ENCODE assay signal across 9 cellular contexts in genomic region chr12:109385339-109386078, GRCh38. TPM values are rescaled to one million over a fixed set of nuclear protein-coding genes. Genes with fewer than 3 reads are reported as not detected.
DNase-seq lines count a peak whose midpoint lies in the region; ATAC-seq and TF ChIP-seq lines count a peak whose summit lies in the region.
"Had no signal": no experiment of that assay in that cellular context is flagged by ENCODE, and none has a peak within 500 bp of the region (broad histone marks: within the 10 kb centered on the region; RNA-seq: fewer than 3 reads in every experiment).

No MANE protein-coding gene starts in this region.

- ATAC-seq in GM21390 (IDR thresholded peaks at IDR 0.05; ENCODE audit: unreplicated experiment), result no peak

- POLR2A ChIA-PET in HEK293T (lab: Yijun Ruan, JAX), result interaction anchor here (0.7 kb wide), 1 partner anchor 133 kb away, joined by 3 read pairs; no protein-coding TSS in a partner anchor

- CTCF ChIA-PET in HEK293T (lab: Yijun Ruan, JAX), result interaction anchor here (0.7 to 2.5 kb wide), 9 partner anchors 8 to 1294 kb away, joined by 3 to 13 read pairs (median 6); no protein-coding TSS in a partner anchor

- peak; percentile 62 for DNase-seq in COR-L47 (lab: John Stamatoyannopoulos, UW)
- DNase-seq in HEK293T (ENCODE audit: extremely low spot score), result peak; percentile 44
- peak; percentile 71 for DNase-seq in NCI-H82 (lab: John Stamatoyannopoulos, UW)
- peak; percentile 80 for DNase-seq in dedifferentiated amniotic fluid mesenchymal stem cell (ENCODE audit: extremely low spot score)
- peak; percentile 66 to 72 for DNase-seq in lung microvascular endothelial cell (ENCODE audit: low read depth in 2 of 2)
- no peak for DNase-seq in activated CD8-positive, alpha-beta memory T cell treated with anti-CD3 and anti-CD28 coated beads, Interleukin-2, amount 50 U/mL, for 4 hours
- no peak for DNase-seq in activated CD4-positive, alpha-beta T cell treated with anti-CD3 and anti-CD28 coated beads, Interleukin-2, amount 50 U/mL, for 48 hours
- DNase-seq: naive B cell had no signal

TF ChIP-seq in HEK293T, 16 proteins besides CTCF, POLR2A, EP300 and RAD21:
- TF ChIP-seq ZNF384 (IDR thresholded peaks at IDR 0.05), result 0 out of 2 replicates have a peak, but pooled peaks have one; percentile 55
- no peak for TF ChIP-seq NFRKB (IDR thresholded peaks at IDR 0.05)

RNA-seq across cellular contexts. Expression of gene MYO1H, which starts 37.8 kb away (rescaled TPM):
- total RNA-seq in lung microvascular endothelial cell, result not detected in 2 replicates

Comparison
In these comparisons a context has a peak if more than half of its experiments do, and no peak if none do; other contexts are left out.
1. DNase-seq: peak in COR-L47 (single experiment), HEK293T (single experiment), NCI-H82 (single experiment), dedifferentiated amniotic fluid mesenchymal stem cell (single experiment) and lung microvascular endothelial cell (2 of 2); none in activated CD8-positive, alpha-beta memory T cell treated with anti-CD3 and anti-CD28 coated beads, Interleukin-2, amount 50 U/mL, for 4 hours (single experiment) and activated CD4-positive, alpha-beta T cell treated with anti-CD3 and anti-CD28 coated beads, Interleukin-2, amount 50 U/mL, for 48 hours (0 of 2).